8 cellular contexts compared by ENCODE assay signal in genomic region chr14:73633517-73634332, GRCh38. TPM values are rescaled to one million over a fixed set of nuclear protein-coding genes. Genes with fewer than 3 reads are reported as not detected.
A peak's percentile ranks its signal among the peaks of the same experiment; 100 is the strongest.
DNase-seq lines count a peak whose midpoint lies in the region; ATAC-seq and TF ChIP-seq lines count a peak whose summit lies in the region.

No MANE protein-coding gene starts in this region.

- peak overlapping the region; percentile 21 for H2AFZ ChIP-seq in mesenchymal stem cell (ENCODE audit: low read depth, low read length)

- peak overlapping the region; percentile 84 for H2BK15ac ChIP-seq in mesenchymal stem cell (ENCODE audit: low read depth, poor library complexity, severe bottlenecking)

- peak overlapping the region; percentile 60 for H3K4me3 Mint-ChIP-seq in endodermal cell

- H3K4me1 ChIP-seq in endodermal cell (ENCODE audit: control insufficient read depth, insufficient read depth, low read length) (no peaks in the 10 kb centered on the region), mesenchymal stem cell (ENCODE audit: control insufficient read depth, insufficient read depth, low read depth, low read length) (peaks cover 12% of the 10 kb centered on the region)

- no peaks in the 10 kb centered on the region for H3K27me3 Mint-ChIP-seq in endodermal cell (ENCODE audit: insufficient read depth)

- ATAC-seq in HG03159 (IDR thresholded peaks at IDR 0.05; ENCODE audit: unreplicated experiment) (peak; percentile 52), HG02973 (IDR thresholded peaks at IDR 0.05; ENCODE audit: unreplicated experiment) (no peak)

- H3K14ac ChIP-seq in mesenchymal stem cell (ENCODE audit: low read length in 2 of 2): no peak overlapping the region

- H3K4ac ChIP-seq in mesenchymal stem cell (ENCODE audit: low read depth in 1 of 2, low read length in 2 of 2): peak overlapping the region in 1 of 2 experiments; percentile 24

- H3K36me3 ChIP-seq in endodermal cell (ENCODE audit: control insufficient read depth, insufficient read depth, low read length) (no peaks in the 10 kb centered on the region), mesenchymal stem cell (ENCODE audit: control insufficient read depth in 1 of 2, insufficient read depth in 2 of 2, low read depth in 1 of 2, low read length in 2 of 2) (no peaks in the 10 kb centered on the region)

- peak; percentile 95 for TF ChIP-seq CTCF in endodermal cell (conservative IDR thresholded peaks at IDR 0.05)

- H3K9me3 ChIP-seq in endodermal cell (ENCODE audit: control insufficient read depth, low read length) (no peaks in the 10 kb centered on the region), mesenchymal stem cell (ENCODE audit: control insufficient read depth, low read length) (no peaks in the 10 kb centered on the region)

- H4K91ac ChIP-seq in mesenchymal stem cell (ENCODE audit: low read length): peak overlapping the region; percentile 35

- peak overlapping the region; percentile 95 for H4K8ac ChIP-seq in mesenchymal stem cell (ENCODE audit: low read length)

- H3K9me3 Mint-ChIP-seq in endodermal cell: no peaks in the 10 kb centered on the region

- H3K27ac ChIP-seq in endodermal cell (ENCODE audit: low read depth, low read length) (no peak overlapping the region), mesenchymal stem cell (ENCODE audit: low read length, poor library complexity, severe bottlenecking) (no peak overlapping the region)

- H3K36me3 Mint-ChIP-seq in endodermal cell (ENCODE audit: low read depth): no peaks in the 10 kb centered on the region

- no peak overlapping the region for H3K9ac ChIP-seq in endodermal cell (ENCODE audit: extremely low read depth, low read length, poor library complexity, severe bottlenecking)
- peak overlapping the region; percentile 72 for H3K9ac ChIP-seq in mesenchymal stem cell (ENCODE audit: low read length)

- H3K23ac ChIP-seq in mesenchymal stem cell (ENCODE audit: low read length in 2 of 2): no peak overlapping the region

- peak overlapping the region in 1 of 2 experiments; percentile 22 for H2BK12ac ChIP-seq in mesenchymal stem cell (ENCODE audit: low read length in 2 of 2)

- H2BK120ac ChIP-seq in mesenchymal stem cell (ENCODE audit: low read depth, low read length): no peak overlapping the region

- H3K4me1 Mint-ChIP-seq in endodermal cell: peaks cover 3% of the 10 kb centered on the region

- H3K27me3 ChIP-seq in endodermal cell (ENCODE audit: control insufficient read depth, insufficient read depth, low read length, poor library complexity, severe bottlenecking) (no peaks in the 10 kb centered on the region), mesenchymal stem cell (ENCODE audit: control insufficient read depth in 1 of 2, insufficient read depth in 1 of 2, low read length in 2 of 2) (no peaks in the 10 kb centered on the region)

- DNase-seq in DMS53 (lab: John Stamatoyannopoulos, UW): peak; percentile 76
- peak; percentile 76 for DNase-seq in NCI-H82 (lab: John Stamatoyannopoulos, UW)
- peak; percentile 77 for DNase-seq in activated CD8-positive, alpha-beta memory T cell treated with anti-CD3 and anti-CD28 coated beads, Interleukin-2, amount 50 U/mL, for 48 hours
- peak; percentile 87 for DNase-seq in endodermal cell
- DNase-seq in mesenchymal stem cell: peak; percentile 72
- DNase-seq in stimulated activated CD8-positive, alpha-beta memory T cell treated with anti-CD3 and anti-CD28 coated beads, Interleukin-15, amount 100 ng/mL, for 1 hour (ENCODE audit: low read depth): peak; percentile 30

- H3K4me3 ChIP-seq in endodermal cell (ENCODE audit: low read length): peak overlapping the region; percentile 37
- peak overlapping the region; percentile 50 to 72 for H3K4me3 ChIP-seq in mesenchymal stem cell (ENCODE audit: insufficient read depth in 1 of 2, low read depth in 1 of 2, low read length in 2 of 2)

- H3K4me2 ChIP-seq in mesenchymal stem cell (ENCODE audit: low read length, poor library complexity, severe bottlenecking): peak overlapping the region; percentile 97

- no peak overlapping the region for H2BK5ac ChIP-seq in mesenchymal stem cell (ENCODE audit: low read depth, low read length, poor library complexity, severe bottlenecking)

- H3K18ac ChIP-seq in mesenchymal stem cell (ENCODE audit: low read depth in 1 of 2, low read length in 2 of 2): peak overlapping the region; percentile 61

- H2AK5ac ChIP-seq in mesenchymal stem cell (ENCODE audit: low read length, severe bottlenecking): no peak overlapping the region

- H3K27ac Mint-ChIP-seq in endodermal cell: peak overlapping the region; percentile 52

- WGBS in endodermal cell (ENCODE audit: insufficient coverage in 1 of 2, insufficient read length in 1 of 2), 2 experiments: 5 to 10% methylated on average over 24 to 54 of the region's 54 CpGs
- 2% methylated on average over 53 of the region's 54 CpGs for WGBS in mesenchymal stem cell

- H3K79me1 ChIP-seq in mesenchymal stem cell (replicated peaks; ENCODE audit: low read length, poor library complexity, severe bottlenecking): no peaks in the 10 kb centered on the region

RNA-seq across cellular contexts. Expression of gene DNAL1, which starts 11.1 kb away (rescaled TPM):
- total RNA-seq in endodermal cell: 10 to 100 TPM; 22.9 to 30.5 TPM
- 11.6 TPM for polyA plus RNA-seq in endodermal cell (2013, experiment 1 of 2)
- polyA plus RNA-seq in endodermal cell (2013, experiment 2 of 2): 12.5 TPM
- 15.1 TPM for polyA plus RNA-seq in mesenchymal stem cell (2013, experiment 1 of 2)
- 17.0 TPM for polyA plus RNA-seq in mesenchymal stem cell (2013, experiment 2 of 2)

RNA-seq across cellular contexts. Expression of gene ACOT6, which starts 21.4 kb away (rescaled TPM):
- total RNA-seq in endodermal cell: not detected
- not detected for polyA plus RNA-seq in endodermal cell (2013, experiment 1 of 2)
- polyA plus RNA-seq in endodermal cell (2013, experiment 2 of 2): not detected
- polyA plus RNA-seq in mesenchymal stem cell (2013, experiment 1 of 2): not detected
- not detected for polyA plus RNA-seq in mesenchymal stem cell (2013, experiment 2 of 2)

RNA-seq across cellular contexts. Expression of gene ACOT4, which starts 42.1 kb away (rescaled TPM):
- 1 to 10 TPM in 1 of 2 donors, under 1 TPM in 1; 0.97 to 2.0 TPM for total RNA-seq in endodermal cell
- 0.28 TPM for polyA plus RNA-seq in endodermal cell (2013, experiment 1 of 2)
- polyA plus RNA-seq in endodermal cell (2013, experiment 2 of 2): 0.58 TPM
- polyA plus RNA-seq in mesenchymal stem cell (2013, experiment 1 of 2): 0.65 TPM
- polyA plus RNA-seq in mesenchymal stem cell (2013, experiment 2 of 2): 0.59 TPM

Comparison
In these comparisons a context has a peak if more than half of its experiments do, and no peak if none do; other contexts are left out.
1. DNase-seq: peak in every context shown above with its lines; median percentile 87 in endodermal cell; 77 in activated CD8-positive, alpha-beta memory T cell treated with anti-CD3 and anti-CD28 coated beads, Interleukin-2, amount 50 U/mL, for 48 hours; 76 in DMS53; 76 in NCI-H82; 72 in mesenchymal stem cell; 30 in stimulated activated CD8-positive, alpha-beta memory T cell treated with anti-CD3 and anti-CD28 coated beads, Interleukin-15, amount 100 ng/mL, for 1 hour.